In genomic region chr2:29166640-29167039, GRCh38 we compare ENCODE assay signal across 28 cellular contexts.
"Had no signal": no experiment of that assay in that cellular context is flagged by ENCODE, and none has a peak within 500 bp of the region (broad histone marks: within the 10 kb centered on the region; RNA-seq: fewer than 3 reads in every experiment).

No MANE protein-coding gene starts in this region.

- H3K4me1 ChIP-seq: colonic mucosa, testis, transverse colon had no signal

- H3K27me3 ChIP-seq: colonic mucosa, pancreas, testis, transverse colon had no signal

- H3K27ac ChIP-seq: colonic mucosa, pancreas, skin epidermis, testis, transverse colon had no signal

- H3K4me3 Mint-ChIP-seq: activated CD8-positive, alpha-beta T cell treated with anti-CD3 and anti-CD28 coated beads for 36 hours; activated naive CD8-positive, alpha-beta T cell; activated T-cell treated with anti-CD3 and anti-CD28 coated beads, Interleukin-2, amount 50 U/mL, for 4 hours; mesothelial cell of epicardium; naive B cell; nephron progenitor cell; WTC11 had no signal

- H3K4me1 Mint-ChIP-seq: naive B cell had no signal

- H3K36me3 ChIP-seq: colonic mucosa, pancreas, prostate gland had no signal

- H3K27ac Mint-ChIP-seq: activated CD8-positive, alpha-beta T cell treated with anti-CD3 and anti-CD28 coated beads for 36 hours; activated naive CD8-positive, alpha-beta T cell; activated T-helper 2 cell treated with anti-CD3 and anti-CD28 coated beads, Interferon-gamma antibody, Interleukin-2, Interleukin-4, amounts not matched to agents 10 μg/mL and 5 μg/mL and 100 μg/mL, durations not matched to agents 14 hours and 24 hours and 36 hours; mesothelial cell of epicardium; WTC11 had no signal

- H3K36me3 Mint-ChIP-seq: naive B cell, WTC11 had no signal

- H3K4me3 ChIP-seq: colonic mucosa, pancreas, prostate gland, skin epidermis, testis, transverse colon had no signal

- ATAC-seq: activated CD8-positive, alpha-beta T cell treated with anti-CD3 and anti-CD28 coated beads for 36 hours; activated T-cell treated with anti-CD3 and anti-CD28 coated beads, Interleukin-2, amount 50 U/mL, for 4 hours; left cardiac atrium; left ventricle myocardium superior; pancreas; sciatic nerve; stimulated activated naive CD8-positive, alpha-beta T cell treated with anti-CD3 and anti-CD28 coated beads, Interleukin-15, Interleukin-2, amounts not matched to agents 100 U/mL and 50 U/mL, for 24 hours; WTC11 had no signal

- H3K9me3 ChIP-seq: colonic mucosa, pancreas, prostate gland, testis, transverse colon had no signal

- DNase-seq: activated CD4-positive, alpha-beta T cell treated with anti-CD3 and anti-CD28 coated beads for 1 hour; activated CD4-positive, alpha-beta T cell treated with anti-CD3 and anti-CD28 coated beads, Interleukin-2, amount 50 U/mL, for 1 hour; activated CD8-positive, alpha-beta T cell treated with anti-CD3 and anti-CD28 coated beads for 36 hours; activated T-cell treated with anti-CD3 and anti-CD28 coated beads, Interleukin-2, amount 50 U/mL, for 4 hours; anterior cingulate cortex; colonic mucosa; effector CD8-positive, alpha-beta T cell; erythroblast; head of caudate nucleus; hippocampal formation; left cardiac atrium; left ventricle myocardium superior; naive B cell; nephron progenitor cell; pancreas; retina; stimulated activated CD4-positive, alpha-beta T cell treated with anti-CD3 and anti-CD28 coated beads, Interleukin-12 subunit alpha, Interleukin-12 subunit beta, amount 100 ng/mL, for 4 hours; stimulated activated CD4-positive, alpha-beta T cell treated with anti-CD3 and anti-CD28 coated beads, Interleukin-4, amount 100 ng/mL, for 1 hour; stimulated activated naive CD8-positive, alpha-beta T cell treated with anti-CD3 and anti-CD28 coated beads, Interleukin-15, Interleukin-2, amounts not matched to agents 100 U/mL and 50 U/mL, for 24 hours; testis; transverse colon had no signal

- H3K9me3 Mint-ChIP-seq: activated CD8-positive, alpha-beta T cell treated with anti-CD3 and anti-CD28 coated beads for 36 hours; activated T-cell treated with anti-CD3 and anti-CD28 coated beads, Interleukin-2, amount 50 U/mL, for 4 hours; activated T-helper 2 cell treated with anti-CD3 and anti-CD28 coated beads, Interferon-gamma antibody, Interleukin-2, Interleukin-4, amounts not matched to agents 10 μg/mL and 5 μg/mL and 100 μg/mL, durations not matched to agents 14 hours and 24 hours and 36 hours; mesothelial cell of epicardium; naive B cell; nephron progenitor cell had no signal

- H3K27me3 Mint-ChIP-seq: activated CD8-positive, alpha-beta T cell treated with anti-CD3 and anti-CD28 coated beads for 36 hours; activated naive CD8-positive, alpha-beta T cell; naive B cell had no signal
